10 cellular contexts compared by ENCODE assay signal in the genomic region with DNA sequence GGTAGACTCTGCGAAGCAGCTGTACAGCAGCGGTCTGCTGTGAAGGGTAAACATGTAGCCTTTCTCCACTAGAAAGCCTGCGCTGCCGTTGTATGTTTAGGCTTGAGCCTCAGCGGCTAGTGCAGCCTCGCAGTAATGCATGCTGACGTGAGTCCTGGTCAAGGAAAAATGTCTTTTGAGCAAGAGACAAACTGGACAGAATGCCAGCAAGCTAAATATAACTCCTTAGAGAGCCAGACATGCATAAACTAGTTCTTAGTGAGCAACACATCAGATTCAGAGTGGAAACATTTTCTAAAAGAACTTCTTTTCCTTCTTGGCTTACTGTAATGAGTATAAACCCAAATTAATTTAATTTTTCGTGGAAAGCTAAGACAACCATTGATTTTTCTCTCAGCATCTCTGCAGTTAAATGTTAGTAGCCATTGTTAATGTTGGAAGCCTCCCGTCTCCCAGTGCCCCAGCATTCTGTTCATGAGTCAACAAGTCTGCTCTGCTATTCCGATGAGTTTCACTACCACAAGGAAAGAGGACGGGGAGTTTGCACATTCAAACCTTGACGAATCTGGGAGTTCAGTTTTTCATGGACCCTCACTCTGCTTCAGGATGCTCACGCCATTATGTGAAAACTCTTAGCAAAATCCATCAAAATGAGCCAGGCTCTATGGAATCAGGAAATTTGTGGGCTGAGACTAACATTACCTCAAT. TPM values are rescaled to one million over a fixed set of nuclear protein-coding genes. Genes with fewer than 3 reads are reported as not detected.
DNase-seq lines count a peak whose midpoint lies in the region; ATAC-seq, FAIRE-seq and TF ChIP-seq lines count a peak whose summit lies in the region.
"Had no signal": no experiment of that assay in that cellular context is flagged by ENCODE, and none has a peak within 500 bp of the region (broad histone marks: within the 10 kb centered on the region; RNA-seq: fewer than 3 reads in every experiment).

No MANE protein-coding gene starts in this region.

- H3K27ac ChIP-seq in foreskin keratinocyte: no peak overlapping the region
- H3K27ac ChIP-seq: WERI-Rb-1 had no signal

- POLR2A ChIA-PET in WTC11 (lab: Charles Lee): no interaction called here

- ATAC-seq in WTC11 (no peak), foreskin keratinocyte (peak; percentile 74), HG02763 (IDR thresholded peaks at IDR 0.05; ENCODE audit: unreplicated experiment) (no peak)

- DNase-seq in AG08396 (ENCODE audit: low spot score): peak; percentile 80
- no peak for DNase-seq in WTC11 (ENCODE audit: low spot score)
- DNase-seq in foreskin keratinocyte: peak; percentile 56 to 68
- DNase-seq in occipital lobe (lab: John Stamatoyannopoulos, UW): peak; percentile 50
- no peak for DNase-seq in RKO (ENCODE audit: low spot score)
- DNase-seq in HTR-8/SVneo (ENCODE audit: insufficient read length, low spot score): no peak
- DNase-seq in NCI-H187 treated with DMSO at 0.1 percent for 48 hours (lab: John Stamatoyannopoulos, UW): no peak
- DNase-seq: CD4-positive, alpha-beta memory T cell; WERI-Rb-1 had no signal

- FAIRE-seq in HTR-8/SVneo (lab: Jason Lieb, UNC): no peak

- H3K4me1 Mint-ChIP-seq in WTC11: peaks cover 47% of the 10 kb centered on the region

- peaks cover 14% of the 10 kb centered on the region for H3K27me3 Mint-ChIP-seq in WTC11 (ENCODE audit: low read depth)

- peaks cover 28% of the 10 kb centered on the region for H3K4me1 ChIP-seq in foreskin keratinocyte

- H3K9me3 Mint-ChIP-seq in WTC11: no peaks in the 10 kb centered on the region
- H3K9me3 Mint-ChIP-seq: CD4-positive, alpha-beta memory T cell had no signal

- TF ChIP-seq CTCF in WTC11 (IDR thresholded peaks at IDR 0.05): no peak
- no peak for TF ChIP-seq CTCF in foreskin keratinocyte (conservative IDR thresholded peaks at IDR 0.05)

- no peaks in the 10 kb centered on the region for H3K36me3 Mint-ChIP-seq in WTC11

- peak overlapping the region; percentile 24; the same call in 1 of the 2 replicates for H3K27ac Mint-ChIP-seq in WTC11
- H3K27ac Mint-ChIP-seq: CD4-positive, alpha-beta memory T cell had no signal

- H3K4me3 Mint-ChIP-seq in WTC11: no peak overlapping the region
- H3K4me3 Mint-ChIP-seq: CD4-positive, alpha-beta memory T cell had no signal

- H3K27me3 ChIP-seq in foreskin keratinocyte: peaks cover 18% of the 10 kb centered on the region

- CTCF ChIA-PET in WTC11 (lab: Charles Lee): interaction anchor here (1.0 to 3.5 kb wide), 3 partner anchors 22 to 90 kb away, joined by 3 to 13 read pairs (median 4); no protein-coding TSS in a partner anchor

TF ChIP-seq in WTC11, 78 proteins besides CTCF, POLR2A, EP300 and RAD21:
- TF ChIP-seq ZNF232 (CRISPR knock-in tag; IDR thresholded peaks at IDR 0.05): no peak
- TF ChIP-seq, protein P1, sequence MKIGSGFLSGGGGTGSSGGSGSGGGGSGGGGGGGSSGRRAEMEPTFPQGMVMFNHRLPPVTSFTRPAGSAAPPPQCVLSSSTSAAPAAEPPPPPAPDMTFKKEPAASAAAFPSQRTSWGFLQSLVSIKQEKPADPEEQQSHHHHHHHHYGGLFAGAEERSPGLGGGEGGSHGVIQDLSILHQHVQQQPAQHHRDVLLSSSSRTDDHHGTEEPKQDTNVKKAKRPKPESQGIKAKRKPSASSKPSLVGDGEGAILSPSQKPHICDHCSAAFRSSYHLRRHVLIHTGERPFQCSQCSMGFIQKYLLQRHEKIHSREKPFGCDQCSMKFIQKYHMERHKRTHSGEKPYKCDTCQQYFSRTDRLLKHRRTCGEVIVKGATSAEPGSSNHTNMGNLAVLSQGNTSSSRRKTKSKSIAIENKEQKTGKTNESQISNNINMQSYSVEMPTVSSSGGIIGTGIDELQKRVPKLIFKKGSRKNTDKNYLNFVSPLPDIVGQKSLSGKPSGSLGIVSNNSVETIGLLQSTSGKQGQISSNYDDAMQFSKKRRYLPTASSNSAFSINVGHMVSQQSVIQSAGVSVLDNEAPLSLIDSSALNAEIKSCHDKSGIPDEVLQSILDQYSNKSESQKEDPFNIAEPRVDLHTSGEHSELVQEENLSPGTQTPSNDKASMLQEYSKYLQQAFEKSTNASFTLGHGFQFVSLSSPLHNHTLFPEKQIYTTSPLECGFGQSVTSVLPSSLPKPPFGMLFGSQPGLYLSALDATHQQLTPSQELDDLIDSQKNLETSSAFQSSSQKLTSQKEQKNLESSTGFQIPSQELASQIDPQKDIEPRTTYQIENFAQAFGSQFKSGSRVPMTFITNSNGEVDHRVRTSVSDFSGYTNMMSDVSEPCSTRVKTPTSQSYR (CRISPR knock-in tag; IDR thresholded peaks at IDR 0.05): no peak
- TF ChIP-seq, protein P2, sequence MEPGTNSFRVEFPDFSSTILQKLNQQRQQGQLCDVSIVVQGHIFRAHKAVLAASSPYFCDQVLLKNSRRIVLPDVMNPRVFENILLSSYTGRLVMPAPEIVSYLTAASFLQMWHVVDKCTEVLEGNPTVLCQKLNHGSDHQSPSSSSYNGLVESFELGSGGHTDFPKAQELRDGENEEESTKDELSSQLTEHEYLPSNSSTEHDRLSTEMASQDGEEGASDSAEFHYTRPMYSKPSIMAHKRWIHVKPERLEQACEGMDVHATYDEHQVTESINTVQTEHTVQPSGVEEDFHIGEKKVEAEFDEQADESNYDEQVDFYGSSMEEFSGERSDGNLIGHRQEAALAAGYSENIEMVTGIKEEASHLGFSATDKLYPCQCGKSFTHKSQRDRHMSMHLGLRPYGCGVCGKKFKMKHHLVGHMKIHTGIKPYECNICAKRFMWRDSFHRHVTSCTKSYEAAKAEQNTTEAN (CRISPR knock-in tag; IDR thresholded peaks at IDR 0.05): no peak
- TF ChIP-seq, protein P3, sequence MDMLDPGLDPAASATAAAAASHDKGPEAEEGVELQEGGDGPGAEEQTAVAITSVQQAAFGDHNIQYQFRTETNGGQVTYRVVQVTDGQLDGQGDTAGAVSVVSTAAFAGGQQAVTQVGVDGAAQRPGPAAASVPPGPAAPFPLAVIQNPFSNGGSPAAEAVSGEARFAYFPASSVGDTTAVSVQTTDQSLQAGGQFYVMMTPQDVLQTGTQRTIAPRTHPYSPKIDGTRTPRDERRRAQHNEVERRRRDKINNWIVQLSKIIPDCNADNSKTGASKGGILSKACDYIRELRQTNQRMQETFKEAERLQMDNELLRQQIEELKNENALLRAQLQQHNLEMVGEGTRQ (CRISPR knock-in tag; IDR thresholded peaks at IDR 0.05): no peak
- no peak for TF ChIP-seq SOX15 (CRISPR knock-in tag; IDR thresholded peaks at IDR 0.05)
- no peak for TF ChIP-seq NR3C1 (CRISPR knock-in tag; conservative IDR thresholded peaks at IDR 0.05; ENCODE audit: low read depth)
- TF ChIP-seq, protein P4, sequence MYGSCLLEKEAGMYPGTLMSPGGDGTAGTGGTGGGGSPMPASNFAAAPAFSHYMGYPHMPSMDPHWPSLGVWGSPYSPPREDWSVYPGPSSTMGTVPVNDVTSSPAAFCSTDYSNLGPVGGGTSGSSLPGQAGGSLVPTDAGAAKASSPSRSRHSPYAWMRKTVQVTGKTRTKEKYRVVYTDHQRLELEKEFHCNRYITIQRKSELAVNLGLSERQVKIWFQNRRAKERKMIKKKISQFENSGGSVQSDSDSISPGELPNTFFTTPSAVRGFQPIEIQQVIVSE (CRISPR knock-in tag; IDR thresholded peaks at IDR 0.05; ENCODE audit: borderline replicate concordance): no peak
- TF ChIP-seq, protein P5, sequence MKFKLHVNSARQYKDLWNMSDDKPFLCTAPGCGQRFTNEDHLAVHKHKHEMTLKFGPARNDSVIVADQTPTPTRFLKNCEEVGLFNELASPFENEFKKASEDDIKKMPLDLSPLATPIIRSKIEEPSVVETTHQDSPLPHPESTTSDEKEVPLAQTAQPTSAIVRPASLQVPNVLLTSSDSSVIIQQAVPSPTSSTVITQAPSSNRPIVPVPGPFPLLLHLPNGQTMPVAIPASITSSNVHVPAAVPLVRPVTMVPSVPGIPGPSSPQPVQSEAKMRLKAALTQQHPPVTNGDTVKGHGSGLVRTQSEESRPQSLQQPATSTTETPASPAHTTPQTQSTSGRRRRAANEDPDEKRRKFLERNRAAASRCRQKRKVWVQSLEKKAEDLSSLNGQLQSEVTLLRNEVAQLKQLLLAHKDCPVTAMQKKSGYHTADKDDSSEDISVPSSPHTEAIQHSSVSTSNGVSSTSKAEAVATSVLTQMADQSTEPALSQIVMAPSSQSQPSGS (CRISPR knock-in tag; IDR thresholded peaks at IDR 0.05; ENCODE audit: borderline replicate concordance, low read depth): no peak
- no peak for TF ChIP-seq HMGA2 (CRISPR knock-in tag; IDR thresholded peaks at IDR 0.05)
- TF ChIP-seq NR2C2 (CRISPR knock-in tag; IDR thresholded peaks at IDR 0.05): no peak
- no peak for TF ChIP-seq NR1H2 (CRISPR knock-in tag; IDR thresholded peaks at IDR 0.05)
- no peak for TF ChIP-seq NFYB (CRISPR knock-in tag; conservative IDR thresholded peaks at IDR 0.05; ENCODE audit: low read depth)
- TF ChIP-seq, protein P6, sequence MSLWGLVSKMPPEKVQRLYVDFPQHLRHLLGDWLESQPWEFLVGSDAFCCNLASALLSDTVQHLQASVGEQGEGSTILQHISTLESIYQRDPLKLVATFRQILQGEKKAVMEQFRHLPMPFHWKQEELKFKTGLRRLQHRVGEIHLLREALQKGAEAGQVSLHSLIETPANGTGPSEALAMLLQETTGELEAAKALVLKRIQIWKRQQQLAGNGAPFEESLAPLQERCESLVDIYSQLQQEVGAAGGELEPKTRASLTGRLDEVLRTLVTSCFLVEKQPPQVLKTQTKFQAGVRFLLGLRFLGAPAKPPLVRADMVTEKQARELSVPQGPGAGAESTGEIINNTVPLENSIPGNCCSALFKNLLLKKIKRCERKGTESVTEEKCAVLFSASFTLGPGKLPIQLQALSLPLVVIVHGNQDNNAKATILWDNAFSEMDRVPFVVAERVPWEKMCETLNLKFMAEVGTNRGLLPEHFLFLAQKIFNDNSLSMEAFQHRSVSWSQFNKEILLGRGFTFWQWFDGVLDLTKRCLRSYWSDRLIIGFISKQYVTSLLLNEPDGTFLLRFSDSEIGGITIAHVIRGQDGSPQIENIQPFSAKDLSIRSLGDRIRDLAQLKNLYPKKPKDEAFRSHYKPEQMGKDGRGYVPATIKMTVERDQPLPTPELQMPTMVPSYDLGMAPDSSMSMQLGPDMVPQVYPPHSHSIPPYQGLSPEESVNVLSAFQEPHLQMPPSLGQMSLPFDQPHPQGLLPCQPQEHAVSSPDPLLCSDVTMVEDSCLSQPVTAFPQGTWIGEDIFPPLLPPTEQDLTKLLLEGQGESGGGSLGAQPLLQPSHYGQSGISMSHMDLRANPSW (CRISPR knock-in tag; conservative IDR thresholded peaks at IDR 0.05; ENCODE audit: low read depth): no peak
- TF ChIP-seq OVOL2 (CRISPR knock-in tag; IDR thresholded peaks at IDR 0.05; ENCODE audit: borderline replicate concordance): no peak
- no peak for TF ChIP-seq KAT7 (CRISPR knock-in tag; IDR thresholded peaks at IDR 0.05; ENCODE audit: borderline replicate concordance)
- TF ChIP-seq ESRRA (CRISPR knock-in tag; IDR thresholded peaks at IDR 0.05; ENCODE audit: borderline replicate concordance): no peak
- TF ChIP-seq MYBL2 (CRISPR knock-in tag; IDR thresholded peaks at IDR 0.05): no peak
TF ChIP-seq in WTC11: peak in this region for 0.

RNA-seq across cellular contexts. Expression of a gene that starts 51.4 kb away (rescaled TPM):
- total RNA-seq in WTC11 (2021): 32.7 to 34.1 TPM (median 32.9 TPM) in 3 replicates
- 1.9 and 6.3 TPM in 2 replicates for total RNA-seq in foreskin keratinocyte
- 0.85 and 2.7 TPM in 2 replicates for polyA plus RNA-seq in foreskin keratinocyte
- total RNA-seq in occipital lobe: 41.8 TPM

Comparison
In these comparisons a context has a peak if more than half of its experiments do, and no peak if none do; other contexts are left out.
1. DNase-seq: peak in AG08396 (single experiment), foreskin keratinocyte (2 of 2) and occipital lobe (single experiment); none in WTC11 (single experiment), RKO (single experiment), HTR-8/SVneo (single experiment) and NCI-H187 treated with DMSO at 0.1 percent for 48 hours (single experiment).